1 cellular context compared by ENCODE assay signal in the genomic region with DNA sequence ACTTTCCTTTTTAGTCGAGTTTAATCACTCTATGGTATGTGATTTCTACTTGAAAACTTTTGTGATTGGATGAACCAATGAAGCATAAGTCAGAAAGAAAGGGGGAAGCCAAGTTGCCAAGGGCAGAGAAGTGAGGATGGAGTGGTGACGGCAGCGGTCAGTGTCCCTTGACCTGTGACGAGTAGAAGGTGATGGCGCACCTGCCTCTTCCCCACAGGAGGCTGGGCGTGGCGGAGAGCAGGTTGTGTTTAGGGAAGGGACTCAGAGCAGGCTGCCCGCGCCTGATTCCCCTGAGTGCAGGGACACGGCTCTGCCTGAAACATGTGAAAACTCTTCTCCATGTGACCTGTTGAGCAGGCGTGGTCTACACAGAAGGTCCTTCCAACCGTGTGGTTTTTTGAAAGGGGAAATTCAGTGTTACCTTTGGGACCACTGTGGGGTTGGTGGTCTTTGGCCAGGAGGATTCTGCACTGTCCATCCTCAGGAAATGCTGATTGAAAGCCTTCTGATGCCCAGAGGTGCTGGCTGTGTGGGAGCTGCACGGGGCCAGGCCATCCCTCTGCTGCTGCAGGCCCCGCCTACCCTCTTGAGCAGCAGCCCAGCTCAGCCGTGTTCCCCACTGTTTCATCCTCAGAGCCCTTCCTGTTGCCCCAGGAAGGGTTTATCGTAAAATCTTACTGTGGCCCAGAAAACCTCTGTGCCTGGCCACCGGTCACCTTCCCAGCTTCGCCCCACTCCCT.
TF ChIP-seq lines count a peak whose summit lies in the region.

No MANE protein-coding gene starts in this region.

TF ChIP-seq in SK-N-SH treated with all-trans-retinoic acid at 6 μM for 48 hours, 23 proteins besides CTCF, POLR2A, EP300 and RAD21 (continued from another document):
- TF ChIP-seq, protein P1, sequence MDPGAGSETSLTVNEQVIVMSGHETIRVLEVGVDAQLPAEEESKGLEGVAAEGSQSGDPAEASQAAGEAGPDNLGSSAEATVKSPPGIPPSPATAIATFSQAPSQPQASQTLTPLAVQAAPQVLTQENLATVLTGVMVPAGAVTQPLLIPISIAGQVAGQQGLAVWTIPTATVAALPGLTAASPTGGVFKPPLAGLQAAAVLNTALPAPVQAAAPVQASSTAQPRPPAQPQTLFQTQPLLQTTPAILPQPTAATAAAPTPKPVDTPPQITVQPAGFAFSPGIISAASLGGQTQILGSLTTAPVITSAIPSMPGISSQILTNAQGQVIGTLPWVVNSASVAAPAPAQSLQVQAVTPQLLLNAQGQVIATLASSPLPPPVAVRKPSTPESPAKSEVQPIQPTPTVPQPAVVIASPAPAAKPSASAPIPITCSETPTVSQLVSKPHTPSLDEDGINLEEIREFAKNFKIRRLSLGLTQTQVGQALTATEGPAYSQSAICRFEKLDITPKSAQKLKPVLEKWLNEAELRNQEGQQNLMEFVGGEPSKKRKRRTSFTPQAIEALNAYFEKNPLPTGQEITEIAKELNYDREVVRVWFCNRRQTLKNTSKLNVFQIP (CRISPR knock-in tag; IDR thresholded peaks at IDR 0.05; ENCODE audit: borderline replicate concordance, low read depth), result no peak
- TF ChIP-seq ESRRG (CRISPR knock-in tag; IDR thresholded peaks at IDR 0.05), result no peak
